Comparison of ENCODE assay signal across 23 cellular contexts in genomic region chr5:178083942-178084341, GRCh38. TPM values are rescaled to one million over a fixed set of nuclear protein-coding genes. Genes with fewer than 3 reads are reported as not detected.
DNase-seq lines count a peak whose midpoint lies in the region; ATAC-seq and TF ChIP-seq lines count a peak whose summit lies in the region.
"Had no signal": no experiment of that assay in that cellular context is flagged by ENCODE, and none has a peak within 500 bp of the region (broad histone marks: within the 10 kb centered on the region; RNA-seq: fewer than 3 reads in every experiment).

No MANE protein-coding gene starts in this region.

- peak; percentile 44 for DNase-seq in AG08396 (ENCODE audit: low spot score)
- peak; percentile 53 for DNase-seq in H4 (ENCODE audit: low spot score)
- DNase-seq in RPMI7951 (ENCODE audit: low read depth), result peak; percentile 28
- DNase-seq in fibroblast of peridontal ligament (ENCODE audit: extremely low read depth), result peak; percentile 47
- DNase-seq in stimulated activated CD8-positive, alpha-beta memory T cell treated with anti-CD3 and anti-CD28 coated beads, Interleukin-4, amount 100 ng/mL, for 48 hours, result no peak
- no peak for DNase-seq in prostate gland (ENCODE audit: low spot score)
- DNase-seq: Caco-2; CD4-positive, alpha-beta memory T cell; DMS 273 treated with DMSO at 0.1 percent for 48 hours; DMS79 treated with DMSO at 0.1 percent for 48 hours; KG1; MV-4-11; NCI-H1105 treated with DMSO at 0.1 percent for 48 hours; NCI-H2081; NCI-H2171 treated with DMSO at 0.1 percent for 48 hours; NCI-H524 treated with DMSO at 0.1 percent for 48 hours; OCI-M1; RPMI8226; SIG-M5 had no signal

- no peak for TF ChIP-seq CTCF in prostate gland (IDR thresholded peaks at IDR 0.05)

- ATAC-seq in GM18907 (IDR thresholded peaks at IDR 0.05; ENCODE audit: unreplicated experiment) (no peak), GM21526 (IDR thresholded peaks at IDR 0.05; ENCODE audit: low FRiP score, unreplicated experiment) (no peak)
- ATAC-seq: SK-N-SH treated with all-trans-retinoic acid at 6 μM for 48 hours had no signal

- 55% methylated on average over 6 of the region's 6 CpGs for WGBS in prostate gland

- no peaks in the 10 kb centered on the region for H3K36me3 ChIP-seq in prostate gland
- H3K36me3 ChIP-seq: HAP-1 had no signal

- no peak overlapping the region for H3K27ac ChIP-seq in prostate gland

- no peaks in the 10 kb centered on the region for H3K4me1 ChIP-seq in prostate gland (replicated peaks)
- H3K4me1 ChIP-seq: Caco-2, HAP-1 had no signal

- H3K9me3 ChIP-seq in prostate gland, result no peaks in the 10 kb centered on the region
- H3K9me3 ChIP-seq: Caco-2, HAP-1 had no signal

- intact Hi-C loops in prostate gland (cut with DNase I), result no loop called here

- no peak for TF ChIP-seq POLR2A in prostate gland (IDR thresholded peaks at IDR 0.05)

- no peak overlapping the region for H3K4me3 ChIP-seq in prostate gland
- H3K4me3 ChIP-seq: HAP-1 had no signal

- H3K27me3 ChIP-seq in prostate gland (replicated peaks; ENCODE audit: insufficient read depth), result no peaks in the 10 kb centered on the region

RNA-seq across cellular contexts. Expression of gene N4BP3, which starts 29.4 kb away (rescaled TPM):
- 0.25 and 0.39 TPM in 2 replicates for total RNA-seq in H4 (2014; rRNA removed; shearing (Covaris generic))
- total RNA-seq in RPMI7951 (2014; rRNA removed; shearing (Covaris generic)), result 0.12 and 0.29 TPM in 2 replicates
- 1 to 10 TPM; 2.3 to 4.7 TPM for total RNA-seq in prostate gland

RNA-seq across cellular contexts. Expression of gene RMND5B, which starts 46.9 kb away (rescaled TPM):
- total RNA-seq in H4 (2014; rRNA removed; shearing (Covaris generic)), result 33.8 and 39.6 TPM in 2 replicates
- 13.3 and 14.8 TPM in 2 replicates for total RNA-seq in RPMI7951 (2014; rRNA removed; shearing (Covaris generic))
- total RNA-seq in prostate gland, result 10 to 100 TPM; 33.7 to 39.1 TPM

Comparison
In these comparisons a context has a peak if more than half of its experiments do, and no peak if none do; other contexts are left out.
1. DNase-seq: peak in AG08396 (single experiment), H4 (single experiment), RPMI7951 (single experiment) and fibroblast of peridontal ligament (single experiment); none in stimulated activated CD8-positive, alpha-beta memory T cell treated with anti-CD3 and anti-CD28 coated beads, Interleukin-4, amount 100 ng/mL, for 48 hours (single experiment) and prostate gland (single experiment).